In genomic region chr3:64203216-64203615, GRCh38 we compare ENCODE assay signal across 11 cellular contexts. TPM values are rescaled to one million over a fixed set of nuclear protein-coding genes. Genes with fewer than 3 reads are reported as not detected.
"Had no signal": no experiment of that assay in that cellular context is flagged by ENCODE, and none has a peak within 500 bp of the region (broad histone marks: within the 10 kb centered on the region; RNA-seq: fewer than 3 reads in every experiment).

No MANE protein-coding gene starts in this region.

- H3K27ac ChIP-seq: gastrocnemius medialis, parathyroid adenoma, right atrium auricular region, thyroid gland had no signal

- H3K9ac ChIP-seq: parathyroid adenoma had no signal

- H2AFZ ChIP-seq: parathyroid adenoma had no signal

- ATAC-seq: gastrocnemius medialis; stimulated activated effector memory CD8-positive, alpha-beta T cell treated with anti-CD3 and anti-CD28 coated beads, Interleukin-12 subunit alpha, Interleukin-12 subunit beta, amount 100 ng/mL, for 72 hours had no signal

- H3K4me1 ChIP-seq: gastrocnemius medialis, parathyroid adenoma had no signal

- H3K79me2 ChIP-seq: parathyroid adenoma had no signal

- DNase-seq: activated T-cell treated with anti-CD3 and anti-CD28 coated beads, Interleukin-2, amount 50 U/mL, for 1 hour; gastrocnemius medialis; small intestine; thyroid gland; uterus had no signal

- H3K4me3 ChIP-seq: breast epithelium, esophagus muscularis mucosa, gastrocnemius medialis, right atrium auricular region, thyroid gland, uterus had no signal

- H3K27me3 ChIP-seq: breast epithelium, esophagus muscularis mucosa, gastrocnemius medialis, right atrium auricular region, thyroid gland, uterus had no signal

- H3K36me3 ChIP-seq: breast epithelium, gastrocnemius medialis, right atrium auricular region, thyroid gland, uterus had no signal

- H3K9me3 ChIP-seq: breast epithelium, esophagus muscularis mucosa, gastrocnemius medialis, right atrium auricular region, thyroid gland, uterus had no signal

RNA-seq across cellular contexts. Expression of gene PRICKLE2, which starts 22.1 kb away (rescaled TPM):
- total RNA-seq: T-helper 2 cell treated with Interferon-gamma antibody and Interleukin-4, amounts not matched to agents 100 ng/mL and 5 ng/mL, for 36 hours had no signal
